Comparison of ENCODE assay signal across 16 cellular contexts in the genomic region with DNA sequence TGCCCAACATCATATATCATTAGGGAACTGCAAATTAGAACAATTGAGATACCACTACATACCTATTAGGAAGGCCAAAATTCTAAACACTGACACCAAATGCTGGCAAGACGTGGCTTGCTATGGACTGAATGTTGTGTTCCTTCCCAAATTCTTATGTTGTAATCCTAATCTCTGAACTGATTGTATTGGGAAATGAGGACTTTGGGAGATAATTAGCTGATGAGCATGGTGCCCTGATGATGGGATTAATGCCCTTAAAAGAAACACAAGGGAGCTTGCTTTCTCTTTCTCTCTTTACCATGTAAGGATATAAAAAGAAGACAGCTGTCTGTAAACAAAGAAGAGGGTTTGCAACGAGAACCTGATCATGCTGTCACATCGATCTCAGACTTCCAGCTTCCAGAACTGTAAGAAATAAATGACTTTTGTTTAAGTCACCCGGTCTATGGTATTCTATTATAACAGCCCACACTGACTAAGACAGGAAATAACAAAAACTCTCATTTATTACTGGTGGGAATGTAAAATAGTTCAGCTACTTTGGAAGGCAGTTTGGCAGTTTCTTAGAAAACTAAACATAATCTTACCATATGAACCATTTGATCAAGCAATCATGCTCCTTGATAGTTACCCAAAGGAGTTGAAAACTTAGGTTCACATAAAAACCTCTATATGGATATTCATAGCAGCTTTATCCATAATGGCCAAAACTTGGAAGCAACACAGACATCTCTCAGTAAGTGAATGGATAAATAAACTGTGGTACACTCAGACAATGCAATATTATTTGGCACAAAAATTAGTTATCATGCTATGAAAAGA.
DNase-seq lines count a peak whose midpoint lies in the region; ATAC-seq, FAIRE-seq and TF ChIP-seq lines count a peak whose summit lies in the region.
"Had no signal": no experiment of that assay in that cellular context is flagged by ENCODE, and none has a peak within 500 bp of the region (broad histone marks: within the 10 kb centered on the region; RNA-seq: fewer than 3 reads in every experiment).

No MANE protein-coding gene starts in this region.

- peak overlapping the region; percentile 55 for H3K27ac Mint-ChIP-seq in CD8-positive, alpha-beta T cell
- H3K27ac Mint-ChIP-seq in activated CD8-positive, alpha-beta T cell treated with anti-CD3 and anti-CD28 coated beads for 36 hours = peak overlapping the region; percentile 59

- no peak overlapping the region for H2AFZ ChIP-seq in mesenchymal stem cell (ENCODE audit: low read depth, low read length)

- H3K36me3 ChIP-seq in CD8-positive, alpha-beta T cell (ENCODE audit: insufficient read depth, low read length) = no peaks in the 10 kb centered on the region
- H3K36me3 ChIP-seq in mesenchymal stem cell (ENCODE audit: control insufficient read depth in 1 of 2, insufficient read depth in 2 of 2, low read depth in 1 of 2, low read length in 2 of 2) = no peaks in the 10 kb centered on the region
- H3K36me3 ChIP-seq in WERI-Rb-1 = no peaks in the 10 kb centered on the region
- H3K36me3 ChIP-seq: neutrophil had no signal

- no peaks in the 10 kb centered on the region for H3K79me1 ChIP-seq in mesenchymal stem cell (replicated peaks; ENCODE audit: low read length, poor library complexity, severe bottlenecking)

- intact Hi-C loops in CD8-positive, alpha-beta T cell (cut with DNase I, micrococcal nuclease) = no loop called here
- intact Hi-C loops in activated CD8-positive, alpha-beta T cell treated with anti-CD3 and anti-CD28 coated beads for 36 hours (cut with micrococcal nuclease) = no loop called here

- H3K4me1 ChIP-seq in CD8-positive, alpha-beta T cell (ENCODE audit: insufficient read depth, low read length) = peaks cover 10% of the 10 kb centered on the region
- no peaks in the 10 kb centered on the region for H3K4me1 ChIP-seq in mesenchymal stem cell (ENCODE audit: control insufficient read depth, insufficient read depth, low read depth, low read length)
- H3K4me1 ChIP-seq: Caco-2, testis had no signal

- peaks cover 2% of the 10 kb centered on the region for H3K36me3 Mint-ChIP-seq in CD8-positive, alpha-beta T cell
- peaks cover 17% of the 10 kb centered on the region for H3K36me3 Mint-ChIP-seq in activated CD8-positive, alpha-beta T cell treated with anti-CD3 and anti-CD28 coated beads for 36 hours (ENCODE audit: low read depth)

- no peak for ATAC-seq in CD8-positive, alpha-beta T cell
- ATAC-seq in activated CD8-positive, alpha-beta T cell treated with anti-CD3 and anti-CD28 coated beads for 36 hours = no peak
- no peak for ATAC-seq in GM18870 (IDR thresholded peaks at IDR 0.05; ENCODE audit: unreplicated experiment)
- ATAC-seq: left lobe of liver had no signal

- no peak overlapping the region for H3K18ac ChIP-seq in mesenchymal stem cell (ENCODE audit: low read depth in 1 of 2, low read length in 2 of 2)

- no peak overlapping the region for H2BK5ac ChIP-seq in mesenchymal stem cell (ENCODE audit: low read depth, low read length, poor library complexity, severe bottlenecking)

- POLR2A ChIA-PET in CD8-positive, alpha-beta T cell (lab: Charles Lee) = no interaction called here
- POLR2A ChIA-PET in activated CD8-positive, alpha-beta T cell treated with anti-CD3 and anti-CD28 coated beads for 36 hours (lab: Charles Lee) = no interaction called here

- H3K4me2 ChIP-seq in mesenchymal stem cell (ENCODE audit: low read length, poor library complexity, severe bottlenecking) = no peak overlapping the region

- no peak for TF ChIP-seq CTCF in CD8-positive, alpha-beta T cell (IDR thresholded peaks at IDR 0.05)
- TF ChIP-seq CTCF in activated CD8-positive, alpha-beta T cell treated with anti-CD3 and anti-CD28 coated beads for 36 hours (IDR thresholded peaks at IDR 0.05) = no peak
- no peak for TF ChIP-seq CTCF in WERI-Rb-1 (IDR thresholded peaks at IDR 0.05; ENCODE audit: low read depth, low read length)

- H3K9ac ChIP-seq in mesenchymal stem cell (ENCODE audit: low read length) = no peak overlapping the region

- H4K8ac ChIP-seq in mesenchymal stem cell (ENCODE audit: low read length) = no peak overlapping the region

- no peak overlapping the region for H3K14ac ChIP-seq in mesenchymal stem cell (ENCODE audit: low read length in 2 of 2)

- H2AK5ac ChIP-seq in mesenchymal stem cell (ENCODE audit: low read length, severe bottlenecking) = no peak overlapping the region

- H4K91ac ChIP-seq in mesenchymal stem cell (ENCODE audit: low read length) = no peak overlapping the region

- H3K4me3 Mint-ChIP-seq in CD8-positive, alpha-beta T cell = peak overlapping the region; percentile 61
- H3K4me3 Mint-ChIP-seq in activated CD8-positive, alpha-beta T cell treated with anti-CD3 and anti-CD28 coated beads for 36 hours = peak overlapping the region; percentile 10

- H3K4ac ChIP-seq in mesenchymal stem cell (ENCODE audit: low read depth in 1 of 2, low read length in 2 of 2) = no peak overlapping the region

- CTCF ChIA-PET in CD8-positive, alpha-beta T cell (lab: Charles Lee) = no interaction called here
- CTCF ChIA-PET in activated CD8-positive, alpha-beta T cell treated with anti-CD3 and anti-CD28 coated beads for 36 hours (lab: Charles Lee) = interaction anchor here (0.9 kb wide), 1 partner anchor 10 kb away, joined by 3 read pairs; no protein-coding TSS in a partner anchor

- H3K27ac ChIP-seq in CD8-positive, alpha-beta T cell (ENCODE audit: low read depth, low read length) = no peak overlapping the region
- H3K27ac ChIP-seq in mesenchymal stem cell (ENCODE audit: low read length, poor library complexity, severe bottlenecking) (no peak overlapping the region), WERI-Rb-1 (no peak overlapping the region)
- H3K27ac ChIP-seq: neutrophil, skin epidermis, testis had no signal

- H2BK120ac ChIP-seq in mesenchymal stem cell (ENCODE audit: low read depth, low read length) = no peak overlapping the region

- 60% methylated on average over 2 of the region's 4 CpGs for WGBS in mesenchymal stem cell

- DNase-seq in CD8-positive, alpha-beta T cell = no peak
- DNase-seq in GM18507 (ENCODE audit: extremely low spot score, insufficient read length, low read depth) (no peak), mesenchymal stem cell (peak; percentile 18), epidermal melanocyte (ENCODE audit: insufficient read length, low spot score) (no peak), WERI-Rb-1 (no peak)
- DNase-seq in activated CD8-positive, alpha-beta T cell treated with anti-CD3 and anti-CD28 coated beads for 36 hours = no peak
- DNase-seq: Caco-2; central memory CD4-positive, alpha-beta T cell; hypothalamus; NCI-H146; NCI-H526 treated with DMSO at 0.1 percent for 48 hours; testis had no signal

- no peaks in the 10 kb centered on the region for H3K27me3 Mint-ChIP-seq in CD8-positive, alpha-beta T cell (ENCODE audit: low read depth)
- H3K27me3 Mint-ChIP-seq in activated CD8-positive, alpha-beta T cell treated with anti-CD3 and anti-CD28 coated beads for 36 hours = no peaks in the 10 kb centered on the region

- no peak overlapping the region for H2BK12ac ChIP-seq in mesenchymal stem cell (ENCODE audit: low read length in 2 of 2)

- FAIRE-seq in GM18507 (lab: Jason Lieb, UNC) = peak; percentile 54

- H3K4me3 ChIP-seq in CD8-positive, alpha-beta T cell (ENCODE audit: low read depth, low read length) = no peak overlapping the region
- H3K4me3 ChIP-seq in mesenchymal stem cell (ENCODE audit: insufficient read depth in 1 of 2, low read depth in 1 of 2, low read length in 2 of 2) (no peak overlapping the region), WERI-Rb-1 (ENCODE audit: low read depth, low read length) (no peak overlapping the region)
- H3K4me3 ChIP-seq: skin epidermis, testis had no signal

- H3K23ac ChIP-seq in mesenchymal stem cell (ENCODE audit: low read length in 2 of 2) = no peak overlapping the region

- H2BK15ac ChIP-seq in mesenchymal stem cell (ENCODE audit: low read depth, poor library complexity, severe bottlenecking) = no peak overlapping the region

- no peaks in the 10 kb centered on the region for H3K9me3 ChIP-seq in CD8-positive, alpha-beta T cell (ENCODE audit: low read length)
- H3K9me3 ChIP-seq in mesenchymal stem cell (ENCODE audit: control insufficient read depth, low read length) (peaks cover 6% of the 10 kb centered on the region), WERI-Rb-1 (ENCODE audit: severe bottlenecking) (peaks cover 2% of the 10 kb centered on the region)
- H3K9me3 ChIP-seq: neutrophil, testis had no signal

- H3K4me1 Mint-ChIP-seq in CD8-positive, alpha-beta T cell (ENCODE audit: low read depth) = peaks cover 16% of the 10 kb centered on the region
- peaks cover 37% of the 10 kb centered on the region for H3K4me1 Mint-ChIP-seq in activated CD8-positive, alpha-beta T cell treated with anti-CD3 and anti-CD28 coated beads for 36 hours (ENCODE audit: low read depth)

- peaks cover 19% of the 10 kb centered on the region for H3K9me3 Mint-ChIP-seq in CD8-positive, alpha-beta T cell
- peaks cover 26% of the 10 kb centered on the region for H3K9me3 Mint-ChIP-seq in activated CD8-positive, alpha-beta T cell treated with anti-CD3 and anti-CD28 coated beads for 36 hours

- no peaks in the 10 kb centered on the region for H3K27me3 ChIP-seq in CD8-positive, alpha-beta T cell (ENCODE audit: insufficient read depth, low read length)
- H3K27me3 ChIP-seq in mesenchymal stem cell (ENCODE audit: control insufficient read depth in 1 of 2, insufficient read depth in 1 of 2, low read length in 2 of 2) (no peaks in the 10 kb centered on the region), WERI-Rb-1 (ENCODE audit: insufficient read depth, low read depth, severe bottlenecking) (no peaks in the 10 kb centered on the region)
- H3K27me3 ChIP-seq: neutrophil, testis had no signal
